8 cellular contexts compared by ENCODE assay signal in the genomic region with DNA sequence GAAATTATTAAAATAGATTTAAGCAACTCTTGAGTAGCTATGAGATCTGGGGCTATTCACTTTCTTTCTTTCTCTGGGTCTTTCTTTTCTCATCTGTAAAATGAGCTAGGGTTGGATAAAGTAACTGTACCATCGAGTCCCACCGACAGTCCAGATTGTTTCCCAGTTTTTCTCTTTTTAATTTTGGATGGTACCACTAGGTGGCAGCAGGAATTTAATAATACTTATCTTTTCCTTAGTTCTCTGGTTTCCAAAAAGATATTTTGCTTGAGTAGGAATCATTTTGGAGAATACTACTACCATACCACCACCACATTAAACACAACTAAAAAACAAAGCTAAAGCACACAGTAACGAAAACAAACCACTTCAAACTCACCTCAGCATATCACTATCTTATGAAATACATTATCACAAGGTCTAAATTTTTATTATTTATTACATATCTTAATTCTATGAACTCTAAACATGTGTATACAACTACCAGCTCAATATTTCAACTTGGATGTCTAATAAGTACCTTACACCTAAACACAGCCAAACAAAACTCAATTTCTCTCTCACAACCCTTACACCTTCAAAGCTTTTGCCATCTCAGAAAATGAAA.
DNase-seq lines count a peak whose midpoint lies in the region; ATAC-seq and TF ChIP-seq lines count a peak whose summit lies in the region.

No MANE protein-coding gene starts in this region.

- H3K27me3 ChIP-seq in Loucy (ENCODE audit: insufficient read depth, low read length, poor library complexity, severe bottlenecking) = no peaks in the 10 kb centered on the region
- no peaks in the 10 kb centered on the region for H3K27me3 ChIP-seq in mammary epithelial cell (ENCODE audit: insufficient read depth, low read length)

- H3K4me3 Mint-ChIP-seq in neural crest cell = no peak overlapping the region

- H3K9ac ChIP-seq in Loucy (ENCODE audit: low read depth, low read length, poor library complexity, severe bottlenecking) (no peak overlapping the region), mammary epithelial cell (ENCODE audit: insufficient read depth, low read length) (no peak overlapping the region)

- dilution Hi-C loops in mammary epithelial cell (cut with HindIII; ENCODE audit: low sequenced_read_pairs) = no loop called here

- H3K27ac Mint-ChIP-seq in neural crest cell (ENCODE audit: unreplicated experiment) = no peak overlapping the region

- H2AFZ ChIP-seq in Loucy (ENCODE audit: low read length) (no peak overlapping the region), mammary epithelial cell (ENCODE audit: low read depth, low read length) (no peak overlapping the region)

- peaks cover 2% of the 10 kb centered on the region for H3K9me3 Mint-ChIP-seq in neural crest cell

- H3K9me3 ChIP-seq in Loucy (ENCODE audit: insufficient read depth, low read depth, low read length) (no peaks in the 10 kb centered on the region), mammary epithelial cell (replicated peaks; ENCODE audit: insufficient read depth, low read length) (no peaks in the 10 kb centered on the region)

- H3K79me2 ChIP-seq in Loucy (ENCODE audit: insufficient read depth, low read length) (no peaks in the 10 kb centered on the region), mammary epithelial cell (ENCODE audit: insufficient read depth, low read length) (no peaks in the 10 kb centered on the region)

- no peaks in the 10 kb centered on the region for H3F3A ChIP-seq in Loucy (ENCODE audit: low read depth)

- H3K4me3 ChIP-seq in Loucy (ENCODE audit: low read length, poor library complexity, severe bottlenecking) = no peak overlapping the region
- no peak overlapping the region for H3K4me3 ChIP-seq in mammary epithelial cell (replicated peaks in 1 of 3; ENCODE audit: insufficient read depth in 1 of 3, low read depth in 2 of 3, low read length in 3 of 3)

- H3K27ac ChIP-seq in mammary epithelial cell (ENCODE audit: insufficient read depth, low read depth, low read length) = no peak overlapping the region

- intact Hi-C loops in mammary epithelial cell (cut with micrococcal nuclease) = no loop called here

- H4K20me1 ChIP-seq in Loucy (ENCODE audit: insufficient read depth, low read length, poor library complexity, severe bottlenecking) (no peaks in the 10 kb centered on the region), mammary epithelial cell (ENCODE audit: insufficient read depth, low read length) (no peaks in the 10 kb centered on the region)

- BruUV-seq in mammary epithelial cell (replicated peaks; lab: Mats Ljungman, UMichigan) = no TSS peak

- no peak for ATAC-seq in HG02938 (IDR thresholded peaks at IDR 0.05; ENCODE audit: unreplicated experiment)
- no peak for ATAC-seq in GM18520 (IDR thresholded peaks at IDR 0.05; ENCODE audit: unreplicated experiment)

- DNase-seq in ELR (ENCODE audit: low read depth) = peak; percentile 45
- peak; percentile 5 for DNase-seq in mammary epithelial cell
- peak; percentile 9 for DNase-seq in neural crest cell (ENCODE audit: low read depth, low spot score)
- DNase-seq in SHP77 (lab: John Stamatoyannopoulos, UW) = no peak
- no peak for DNase-seq in stimulated activated CD8-positive, alpha-beta memory T cell treated with anti-CD3 and anti-CD28 coated beads, Interleukin-4, amount 100 ng/mL, for 48 hours

- H3K36me3 Mint-ChIP-seq in neural crest cell (ENCODE audit: low read depth) = no peaks in the 10 kb centered on the region

- H3K36me3 ChIP-seq in Loucy (ENCODE audit: insufficient read depth, low read length) = no peaks in the 10 kb centered on the region
- no peaks in the 10 kb centered on the region for H3K36me3 ChIP-seq in mammary epithelial cell (ENCODE audit: insufficient read depth, low read length)

- no peaks in the 10 kb centered on the region for H3K9me2 ChIP-seq in Loucy (replicated peaks; ENCODE audit: low read depth, low read length)

- in situ Hi-C loops in mammary epithelial cell (cut with MboI; ENCODE audit: low sequenced_read_pairs in 2 of 2) = loop anchor here (10.0 to 25.0 kb wide), 4 partner anchors 704 to 1479 kb away; no protein-coding TSS in a partner anchor

- peak; percentile 82 for TF ChIP-seq CTCF in Loucy (conservative IDR thresholded peaks at IDR 0.05; ENCODE audit: low read length)
- peak; percentile 45 to 49 for TF ChIP-seq CTCF in mammary epithelial cell (conservative IDR thresholded peaks at IDR 0.05 in 1 of 2, IDR thresholded peaks at IDR 0.05 in 1 of 2; ENCODE audit: extremely low read depth in 1 of 2, insufficient read depth in 1 of 2, low read depth in 1 of 2, low read length in 2 of 2)
- TF ChIP-seq CTCF in neural crest cell (conservative IDR thresholded peaks at IDR 0.05) = peak; percentile 77

- WGBS in mammary epithelial cell (ENCODE audit: low coverage, missing lambda C conversion rate) = 3% methylated on average over 3 of the region's 3 CpGs

- no peaks in the 10 kb centered on the region for H3K27me3 Mint-ChIP-seq in neural crest cell (ENCODE audit: low read depth)

- CTCF ChIA-PET in mammary epithelial cell (lab: Charles Lee; ENCODE audit: low non-redundant PET) = interaction anchor here (0.6 kb wide), 2 partner anchors 710 to 890 kb away, joined by 3 to 4 read pairs; a partner anchor contains a TSS

- H3K4me1 ChIP-seq in Loucy (ENCODE audit: insufficient read depth, low read length, poor library complexity, severe bottlenecking) (no peaks in the 10 kb centered on the region), mammary epithelial cell (ENCODE audit: insufficient read depth, low read length) (no peaks in the 10 kb centered on the region)

- H3K4me2 ChIP-seq in Loucy (ENCODE audit: low read depth, low read length, poor library complexity, severe bottlenecking) = no peak overlapping the region
- H3K4me2 ChIP-seq in mammary epithelial cell (ENCODE audit: insufficient read depth, low read depth, low read length) = no peak overlapping the region

- H3K4me1 Mint-ChIP-seq in neural crest cell = no peaks in the 10 kb centered on the region

Comparison
In these comparisons a context has a peak if more than half of its experiments do, and no peak if none do; other contexts are left out.
1. DNase-seq: peak in ELR (single experiment), mammary epithelial cell (single experiment) and neural crest cell (single experiment); none in SHP77 (0 of 2) and stimulated activated CD8-positive, alpha-beta memory T cell treated with anti-CD3 and anti-CD28 coated beads, Interleukin-4, amount 100 ng/mL, for 48 hours (single experiment).
2. Peak in every context shown above with its lines, with median percentiles within 50 percentile points of each other: CTCF ChIP-seq.